In genomic region chr18:48152549-48152948, GRCh38 we compare ENCODE assay signal across 1 cellular context.
TF ChIP-seq lines count a peak whose summit lies in the region.

No MANE protein-coding gene starts in this region.

TF ChIP-seq in HepG2, 621 proteins besides CTCF, POLR2A, EP300 and RAD21 (continued from another document):
- TF ChIP-seq, protein P1, sequence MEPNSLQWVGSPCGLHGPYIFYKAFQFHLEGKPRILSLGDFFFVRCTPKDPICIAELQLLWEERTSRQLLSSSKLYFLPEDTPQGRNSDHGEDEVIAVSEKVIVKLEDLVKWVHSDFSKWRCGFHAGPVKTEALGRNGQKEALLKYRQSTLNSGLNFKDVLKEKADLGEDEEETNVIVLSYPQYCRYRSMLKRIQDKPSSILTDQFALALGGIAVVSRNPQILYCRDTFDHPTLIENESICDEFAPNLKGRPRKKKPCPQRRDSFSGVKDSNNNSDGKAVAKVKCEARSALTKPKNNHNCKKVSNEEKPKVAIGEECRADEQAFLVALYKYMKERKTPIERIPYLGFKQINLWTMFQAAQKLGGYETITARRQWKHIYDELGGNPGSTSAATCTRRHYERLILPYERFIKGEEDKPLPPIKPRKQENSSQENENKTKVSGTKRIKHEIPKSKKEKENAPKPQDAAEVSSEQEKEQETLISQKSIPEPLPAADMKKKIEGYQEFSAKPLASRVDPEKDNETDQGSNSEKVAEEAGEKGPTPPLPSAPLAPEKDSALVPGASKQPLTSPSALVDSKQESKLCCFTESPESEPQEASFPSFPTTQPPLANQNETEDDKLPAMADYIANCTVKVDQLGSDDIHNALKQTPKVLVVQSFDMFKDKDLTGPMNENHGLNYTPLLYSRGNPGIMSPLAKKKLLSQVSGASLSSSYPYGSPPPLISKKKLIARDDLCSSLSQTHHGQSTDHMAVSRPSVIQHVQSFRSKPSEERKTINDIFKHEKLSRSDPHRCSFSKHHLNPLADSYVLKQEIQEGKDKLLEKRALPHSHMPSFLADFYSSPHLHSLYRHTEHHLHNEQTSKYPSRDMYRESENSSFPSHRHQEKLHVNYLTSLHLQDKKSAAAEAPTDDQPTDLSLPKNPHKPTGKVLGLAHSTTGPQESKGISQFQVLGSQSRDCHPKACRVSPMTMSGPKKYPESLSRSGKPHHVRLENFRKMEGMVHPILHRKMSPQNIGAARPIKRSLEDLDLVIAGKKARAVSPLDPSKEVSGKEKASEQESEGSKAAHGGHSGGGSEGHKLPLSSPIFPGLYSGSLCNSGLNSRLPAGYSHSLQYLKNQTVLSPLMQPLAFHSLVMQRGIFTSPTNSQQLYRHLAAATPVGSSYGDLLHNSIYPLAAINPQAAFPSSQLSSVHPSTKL (CRISPR knock-in tag; IDR thresholded peaks at IDR 0.05): no peak
TF ChIP-seq in HepG2: peak in this region for 3.
